In genomic region chr7:135349746-135350145, GRCh38 we compare ENCODE assay signal across 15 cellular contexts.
"Had no signal": no experiment of that assay in that cellular context is flagged by ENCODE, and none has a peak within 500 bp of the region (broad histone marks: within the 10 kb centered on the region; RNA-seq: fewer than 3 reads in every experiment).

No MANE protein-coding gene starts in this region.

- H3K4me3 ChIP-seq: lung, right atrium auricular region, smooth muscle cell, upper lobe of right lung had no signal

- DNase-seq: activated effector memory CD4-positive, alpha-beta T cell treated with anti-CD3 and anti-CD28 coated beads, Interleukin-2, amount 50 U/mL, for 16 hours; activated T-cell treated with anti-CD3 and anti-CD28 coated beads, Interleukin-2, amount 50 U/mL, for 1 hour; anterior cingulate cortex; caudate nucleus; cortex of kidney; effector CD8-positive, alpha-beta T cell; immature natural killer cell; left colon; naive B cell; stimulated activated naive CD4-positive, alpha-beta T cell; T-helper 2 cell; upper lobe of right lung had no signal

- H3K4me2 ChIP-seq: smooth muscle cell had no signal

- H3K36me3 ChIP-seq: right atrium auricular region, upper lobe of right lung had no signal

- H3K27me3 ChIP-seq: right atrium auricular region, upper lobe of right lung had no signal

- H3K27ac ChIP-seq: right atrium auricular region, upper lobe of right lung had no signal

- H3K4me1 ChIP-seq: right atrium auricular region, upper lobe of right lung had no signal

- H3K9me3 ChIP-seq: right atrium auricular region, upper lobe of right lung had no signal
